Comparison of ENCODE assay signal across 15 cellular contexts in genomic region chr17:68776451-68776850, GRCh38.
DNase-seq lines count a peak whose midpoint lies in the region; ATAC-seq and TF ChIP-seq lines count a peak whose summit lies in the region.
"Had no signal": no experiment of that assay in that cellular context is flagged by ENCODE, and none has a peak within 500 bp of the region (broad histone marks: within the 10 kb centered on the region; RNA-seq: fewer than 3 reads in every experiment).

No MANE protein-coding gene starts in this region.

- H2BK15ac ChIP-seq in mesenchymal stem cell (ENCODE audit: low read depth, poor library complexity, severe bottlenecking), result no peak overlapping the region

- H2BK12ac ChIP-seq in mesenchymal stem cell (ENCODE audit: low read length in 2 of 2), result peak overlapping the region; percentile 86 to 97

- H3K9me3 ChIP-seq in esophagus muscularis mucosa (no peaks in the 10 kb centered on the region), mesenchymal stem cell (ENCODE audit: control insufficient read depth, low read length) (no peaks in the 10 kb centered on the region), subcutaneous abdominal adipose tissue (ENCODE audit: control insufficient read depth in 5 of 5, low read length in 5 of 5) (no peaks in the 10 kb centered on the region)
- H3K9me3 ChIP-seq: pancreas had no signal

- H3K36me3 ChIP-seq in esophagus muscularis mucosa (no peaks in the 10 kb centered on the region), mesenchymal stem cell (ENCODE audit: control insufficient read depth in 1 of 2, insufficient read depth in 2 of 2, low read depth in 1 of 2, low read length in 2 of 2) (no peaks in the 10 kb centered on the region), subcutaneous abdominal adipose tissue (ENCODE audit: control insufficient read depth in 5 of 5, insufficient read depth in 5 of 5, low read length in 5 of 5) (no peaks in the 10 kb centered on the region)
- H3K36me3 ChIP-seq: pancreas had no signal

- 83% methylated on average over 3 of the region's 3 CpGs for WGBS in esophagus muscularis mucosa
- WGBS in mesenchymal stem cell, result 80% methylated on average over 1 of the region's 3 CpGs

- H2AFZ ChIP-seq in mesenchymal stem cell (ENCODE audit: low read depth, low read length), result no peak overlapping the region

- H3K14ac ChIP-seq in mesenchymal stem cell (ENCODE audit: low read length in 2 of 2), result no peak overlapping the region

- H3K4me1 ChIP-seq in esophagus muscularis mucosa (peaks cover 10 to 35% (median 28%) of the 10 kb centered on the region in 4 donors), mesenchymal stem cell (ENCODE audit: control insufficient read depth, insufficient read depth, low read depth, low read length) (peaks cover 4% of the 10 kb centered on the region), subcutaneous abdominal adipose tissue (ENCODE audit: control insufficient read depth in 5 of 5, insufficient read depth in 5 of 5, low read length in 5 of 5) (peaks cover 19 to 60% (median 48%) of the 10 kb centered on the region in 5 donors)

- H3K27ac ChIP-seq in esophagus muscularis mucosa (replicated peaks in 1 of 4) (peak overlapping the region; percentile 8 to 52 (median 45)), mesenchymal stem cell (ENCODE audit: low read length, poor library complexity, severe bottlenecking) (no peak overlapping the region), subcutaneous abdominal adipose tissue (ENCODE audit: low read depth, low read length) (peak overlapping the region; percentile 74)
- H3K27ac ChIP-seq: pancreas had no signal

- H3K9ac ChIP-seq in mesenchymal stem cell (ENCODE audit: low read length) (peak overlapping the region; percentile 84), subcutaneous abdominal adipose tissue (ENCODE audit: low read length in 5 of 5) (peak overlapping the region in 2 of 5 donors; percentile 44 to 66)

- H3K4me2 ChIP-seq in mesenchymal stem cell (ENCODE audit: low read length, poor library complexity, severe bottlenecking), result no peak overlapping the region

- peak overlapping the region; percentile 75 for H4K91ac ChIP-seq in mesenchymal stem cell (ENCODE audit: low read length)

- H2BK120ac ChIP-seq in mesenchymal stem cell (ENCODE audit: low read depth, low read length), result peak overlapping the region; percentile 8

- TF ChIP-seq POLR2A in esophagus muscularis mucosa (IDR thresholded peaks at IDR 0.05; ENCODE audit: low read depth), result no peak

- peak overlapping the region in 1 of 2 experiments; percentile 78 for H3K18ac ChIP-seq in mesenchymal stem cell (ENCODE audit: low read depth in 1 of 2, low read length in 2 of 2)

- H3K4me3 ChIP-seq in esophagus muscularis mucosa (no peak overlapping the region), mesenchymal stem cell (ENCODE audit: insufficient read depth in 1 of 2, low read depth in 1 of 2, low read length in 2 of 2) (no peak overlapping the region), subcutaneous abdominal adipose tissue (ENCODE audit: low read depth in 1 of 5, low read length in 5 of 5) (no peak overlapping the region)
- H3K4me3 ChIP-seq: pancreas had no signal

- no peak for TF ChIP-seq EP300 in esophagus muscularis mucosa (IDR thresholded peaks at IDR 0.05)

- intact Hi-C loops in esophagus muscularis mucosa (cut with DNase I), result loop anchor here (5.0 kb wide), 2 partner anchors 196 to 471 kb away; no protein-coding TSS in a partner anchor

- in situ Hi-C loops in SK-MEL-5 (cut with HindIII; ENCODE audit: low pct_unique_long_range_greater_than_20kb, low sequenced_read_pairs), result loop anchor here (5.0 to 25.0 kb wide), 2 partner anchors 136 to 466 kb away; no protein-coding TSS in a partner anchor

- H3K23ac ChIP-seq in mesenchymal stem cell (ENCODE audit: low read length in 2 of 2), result no peak overlapping the region

- no peaks in the 10 kb centered on the region for H3K27me3 ChIP-seq in esophagus muscularis mucosa
- H3K27me3 ChIP-seq in mesenchymal stem cell (ENCODE audit: control insufficient read depth in 1 of 2, insufficient read depth in 1 of 2, low read length in 2 of 2), result no peaks in the 10 kb centered on the region
- H3K27me3 ChIP-seq in subcutaneous abdominal adipose tissue (ENCODE audit: control insufficient read depth in 5 of 5, insufficient read depth in 4 of 5, low read length in 5 of 5), result no peaks in the 10 kb centered on the region
- H3K27me3 ChIP-seq: pancreas had no signal

- H2AK5ac ChIP-seq in mesenchymal stem cell (ENCODE audit: low read length, severe bottlenecking), result peak overlapping the region; percentile 28

- TF ChIP-seq CTCF in esophagus muscularis mucosa (IDR thresholded peaks at IDR 0.05), result no peak

- no peak overlapping the region for H2BK5ac ChIP-seq in mesenchymal stem cell (ENCODE audit: low read depth, low read length, poor library complexity, severe bottlenecking)

- no peak overlapping the region for H3K4ac ChIP-seq in mesenchymal stem cell (ENCODE audit: low read depth in 1 of 2, low read length in 2 of 2)

- peak overlapping the region; percentile 19 for H4K8ac ChIP-seq in mesenchymal stem cell (ENCODE audit: low read length)

- H3K79me1 ChIP-seq in mesenchymal stem cell (replicated peaks; ENCODE audit: low read length, poor library complexity, severe bottlenecking), result no peaks in the 10 kb centered on the region

- peak; percentile 42 for DNase-seq in SK-MEL-5 (ENCODE audit: low read depth, low spot score)
- DNase-seq in esophagus muscularis mucosa (ENCODE audit: extremely low spot score), result no peak
- DNase-seq in mesenchymal stem cell, result peak; percentile 30
- DNase-seq in NK-92 (lab: John Stamatoyannopoulos, UW; ENCODE audit: unreplicated experiment), result no peak
- DNase-seq in NCI-H2107 (lab: John Stamatoyannopoulos, UW), result no peak
- DNase-seq in NAMALWA (ENCODE audit: low spot score), result no peak
- DNase-seq: hypothalamus; mammary epithelial cell; naive thymus-derived CD8-positive, alpha-beta T cell; NCI-H1105 treated with DMSO at 0.1 percent for 48 hours; NCI-H524 treated with DMSO at 0.1 percent for 48 hours; pancreas had no signal

- no peak for ATAC-seq in HG03460 (IDR thresholded peaks at IDR 0.05; ENCODE audit: unreplicated experiment)
- ATAC-seq: activated naive CD4-positive, alpha-beta T cell treated with anti-CD3 and anti-CD28 coated beads, Interleukin-2, amount 50 U/mL, for 72 hours; naive thymus-derived CD8-positive, alpha-beta T cell had no signal

Comparison
In these comparisons a context has a peak if more than half of its experiments do, and no peak if none do; other contexts are left out.
1. DNase-seq: peak in SK-MEL-5 (single experiment) and mesenchymal stem cell (single experiment); none in esophagus muscularis mucosa (single experiment), NK-92 (single experiment), NCI-H2107 (single experiment) and NAMALWA (single experiment).